Comparison of ENCODE assay signal across 18 cellular contexts in the genomic region with DNA sequence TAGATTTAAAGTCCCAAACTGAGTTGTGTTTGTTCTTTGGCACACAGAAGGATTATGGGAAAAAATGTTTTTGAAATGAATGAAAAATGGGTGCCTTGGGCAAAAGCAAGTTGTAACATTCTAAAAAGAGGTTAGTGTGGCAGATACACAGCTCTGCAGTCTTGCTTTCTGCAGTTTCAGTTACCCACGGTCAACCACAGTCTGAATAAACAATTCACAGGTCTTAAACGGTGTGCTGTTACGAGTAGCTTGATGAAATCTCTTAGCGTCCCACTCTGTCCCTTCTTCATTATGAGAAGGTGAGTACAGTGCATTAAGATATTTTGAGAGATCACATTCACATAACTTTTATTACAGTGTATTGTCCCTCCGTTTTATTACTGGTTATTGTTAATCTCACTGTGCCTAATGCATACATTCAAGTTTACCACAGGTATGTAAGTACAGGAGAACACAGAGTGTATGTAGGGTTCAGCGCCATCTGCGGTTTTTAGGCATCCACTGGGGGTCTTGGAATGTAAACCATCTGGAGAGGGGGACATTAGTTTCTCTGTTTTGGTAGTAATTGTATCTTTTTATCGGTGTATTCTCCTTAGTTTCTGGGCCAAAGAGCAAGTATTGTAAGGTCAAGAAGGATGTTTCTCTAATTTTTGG. TPM values are rescaled to one million over a fixed set of nuclear protein-coding genes. Genes with fewer than 3 reads are reported as not detected.
"Had no signal": no experiment of that assay in that cellular context is flagged by ENCODE, and none has a peak within 500 bp of the region (broad histone marks: within the 10 kb centered on the region; RNA-seq: fewer than 3 reads in every experiment).

No MANE protein-coding gene starts in this region.

- H3K9me3 Mint-ChIP-seq: natural killer cell had no signal

- H3K27ac Mint-ChIP-seq: natural killer cell had no signal

- H3K27ac ChIP-seq: right atrium auricular region, skin epidermis, transverse colon had no signal

- H3K27me3 Mint-ChIP-seq: progenitor cell of endocrine pancreas had no signal

- H3K27me3 ChIP-seq: right atrium auricular region, transverse colon had no signal

- H3K4me1 Mint-ChIP-seq: natural killer cell had no signal

- DNase-seq: activated CD4-positive, alpha-beta T cell treated with anti-CD3 and anti-CD28 coated beads, Interleukin-2, amount 50 U/mL, for 4 hours; activated CD4-positive, CD25-positive, alpha-beta regulatory T cell treated with anti-CD3 and anti-CD28 coated beads, Interleukin-2, amount 50 U/mL, for 72 hours; activated naive CD4-positive, alpha-beta T cell treated with Interleukin-2 at 50 U/mL for 16 hours; activated T-cell treated with anti-CD3 and anti-CD28 coated beads for 4 hours; erythroblast; kidney; left ventricle myocardium superior; mesenchymal stem cell; natural killer cell; nucleus accumbens; stimulated activated naive CD8-positive, alpha-beta T cell treated with anti-CD3 and anti-CD28 coated beads, Interleukin-15, Interleukin-2, amounts not matched to agents 100 U/mL and 50 U/mL, for 24 hours; T-helper 1 cell; T1000; transverse colon had no signal

- H3K36me3 Mint-ChIP-seq: natural killer cell had no signal

- H3K4me3 Mint-ChIP-seq: natural killer cell had no signal

- H3K36me3 ChIP-seq: right atrium auricular region, transverse colon had no signal

- H3K4me3 ChIP-seq: right atrium auricular region, skin epidermis, transverse colon had no signal

- H3K4me1 ChIP-seq: right atrium auricular region, transverse colon had no signal

- H3K9me3 ChIP-seq: right atrium auricular region, transverse colon had no signal

RNA-seq across cellular contexts. Expression of a gene that starts 26.1 kb away (rescaled TPM):
- total RNA-seq: dermis microvascular lymphatic vessel endothelial cell, kidney, left ventricle myocardium superior, natural killer cell, progenitor cell of endocrine pancreas, right atrium auricular region, transverse colon had no signal
